Comparison of ENCODE assay signal across 1 cellular context in genomic region chr17:43553501-43554018, GRCh38.
TF ChIP-seq lines count a peak whose summit lies in the region.

No MANE protein-coding gene starts in this region.

TF ChIP-seq in A549, 52 proteins besides CTCF, POLR2A, EP300 and RAD21 (continued from another document):
- no peak for TF ChIP-seq HOXA7 (CRISPR knock-in tag; IDR thresholded peaks at IDR 0.05)
- TF ChIP-seq JUNB (IDR thresholded peaks at IDR 0.05), result no peak
- no peak for TF ChIP-seq FOSB (CRISPR knock-in tag; IDR thresholded peaks at IDR 0.05)
- no peak for TF ChIP-seq GATA3 (IDR thresholded peaks at IDR 0.05; ENCODE audit: borderline replicate concordance)
- TF ChIP-seq KDM1A (IDR thresholded peaks at IDR 0.05; ENCODE audit: low read depth), result no peak
- no peak for TF ChIP-seq TP53 (CRISPR knock-in tag; IDR thresholded peaks at IDR 0.05)
- TF ChIP-seq MYC (IDR thresholded peaks at IDR 0.05; ENCODE audit: borderline replicate concordance, low read length), result no peak
